ENCODE assay signal across 30 cellular contexts in genomic region chr3:172882563-172882962, GRCh38.
"Had no signal": no experiment of that assay in that cellular context is flagged by ENCODE, and none has a peak within 500 bp of the region (broad histone marks: within the 10 kb centered on the region; RNA-seq: fewer than 3 reads in every experiment).

No MANE protein-coding gene starts in this region.

- H3K4me3 Mint-ChIP-seq: activated CD4-positive, alpha-beta memory T cell treated with anti-CD3 and anti-CD28 coated beads, Interleukin-2, amount 10 ng/mL, durations not matched to agents 7 days and 5 days; activated CD4-positive, alpha-beta T cell treated with anti-CD3 and anti-CD28 coated beads for 36 hours; activated CD8-positive, alpha-beta memory T cell treated with anti-CD3 and anti-CD28 coated beads, Interleukin-2, amount 10 ng/mL, durations not matched to agents 7 days and 5 days; activated naive CD4-positive, alpha-beta T cell treated with anti-CD3 and anti-CD28 coated beads, Interleukin-2, amount 10 ng/mL, durations not matched to agents 7 days and 5 days; activated naive CD8-positive, alpha-beta T cell; WTC11 had no signal

- H3K27me3 Mint-ChIP-seq: activated CD4-positive, alpha-beta memory T cell treated with anti-CD3 and anti-CD28 coated beads, Interleukin-2, amount 10 ng/mL, durations not matched to agents 7 days and 5 days; activated naive CD4-positive, alpha-beta T cell treated with anti-CD3 and anti-CD28 coated beads, Interleukin-2, amount 10 ng/mL, durations not matched to agents 7 days and 5 days; activated naive CD8-positive, alpha-beta T cell had no signal

- DNase-seq: activated CD4-positive, alpha-beta memory T cell treated with anti-CD3 and anti-CD28 coated beads, Interleukin-2, amount 10 ng/mL, durations not matched to agents 7 days and 5 days; activated CD4-positive, alpha-beta T cell treated with anti-CD3 and anti-CD28 coated beads for 36 hours; activated CD4-positive, alpha-beta T cell treated with anti-CD3 and anti-CD28 coated beads, Interleukin-2, amount 50 U/mL, for 1 hour; activated CD8-positive, alpha-beta memory T cell treated with anti-CD3 and anti-CD28 coated beads for 24 hours; activated CD8-positive, alpha-beta memory T cell treated with anti-CD3 and anti-CD28 coated beads, Interleukin-2, amount 10 ng/mL, durations not matched to agents 7 days and 5 days; activated CD8-positive, alpha-beta memory T cell treated with anti-CD3 and anti-CD28 coated beads, Interleukin-2, amount 50 U/mL, for 48 hours; activated effector memory CD4-positive, alpha-beta T cell treated with Interleukin-2 at 50 U/mL for 16 hours; activated naive CD4-positive, alpha-beta T cell treated with anti-CD3 and anti-CD28 coated beads, Interleukin-2, amount 10 ng/mL, durations not matched to agents 7 days and 5 days; activated T-cell treated with anti-CD3 and anti-CD28 coated beads, Interleukin-2, amount 50 U/mL, for 48 hours; amniotic stem cell; aorta; brain microvascular endothelial cell; central memory CD4-positive, alpha-beta T cell; Karpas-422; MG63; NCI-H1048; NCI-H1436 treated with DMSO at 0.1 percent for 48 hours; NCI-H1694 treated with DMSO at 0.1 percent for 48 hours; NCI-H2029; NCI-H345; NCI-H748 treated with DMSO at 0.1 percent for 48 hours; NK-92 treated with Interleukin-12 subunit alpha and Interleukin-12 subunit beta, amount 100 ng/mL, for 24 hours; SHP77; SJCRH30; T1000 had no signal

- FAIRE-seq: TTC549 had no signal

- H3K4me1 Mint-ChIP-seq: activated CD4-positive, alpha-beta memory T cell treated with anti-CD3 and anti-CD28 coated beads, Interleukin-2, amount 10 ng/mL, durations not matched to agents 7 days and 5 days; activated CD4-positive, alpha-beta T cell treated with anti-CD3 and anti-CD28 coated beads for 36 hours; activated CD8-positive, alpha-beta memory T cell treated with anti-CD3 and anti-CD28 coated beads, Interleukin-2, amount 10 ng/mL, durations not matched to agents 7 days and 5 days; activated naive CD4-positive, alpha-beta T cell treated with anti-CD3 and anti-CD28 coated beads, Interleukin-2, amount 10 ng/mL, durations not matched to agents 7 days and 5 days had no signal

- H3K27ac Mint-ChIP-seq: activated CD4-positive, alpha-beta memory T cell treated with anti-CD3 and anti-CD28 coated beads, Interleukin-2, amount 10 ng/mL, durations not matched to agents 7 days and 5 days; activated CD4-positive, alpha-beta T cell treated with anti-CD3 and anti-CD28 coated beads for 36 hours; activated CD8-positive, alpha-beta memory T cell treated with anti-CD3 and anti-CD28 coated beads, Interleukin-2, amount 10 ng/mL, durations not matched to agents 7 days and 5 days; activated naive CD4-positive, alpha-beta T cell treated with anti-CD3 and anti-CD28 coated beads, Interleukin-2, amount 10 ng/mL, durations not matched to agents 7 days and 5 days; activated naive CD8-positive, alpha-beta T cell; WTC11 had no signal

- H3K36me3 Mint-ChIP-seq: activated CD8-positive, alpha-beta memory T cell treated with anti-CD3 and anti-CD28 coated beads, Interleukin-2, amount 10 ng/mL, durations not matched to agents 7 days and 5 days; activated naive CD4-positive, alpha-beta T cell treated with anti-CD3 and anti-CD28 coated beads, Interleukin-2, amount 10 ng/mL, durations not matched to agents 7 days and 5 days; activated naive CD8-positive, alpha-beta T cell had no signal

- ATAC-seq: activated CD4-positive, alpha-beta T cell treated with anti-CD3 and anti-CD28 coated beads for 36 hours; activated CD4-positive, CD25-positive, alpha-beta regulatory T cell treated with anti-CD3 and anti-CD28 coated beads, Interleukin-2, amount 50 U/mL, for 24 hours; activated CD8-positive, alpha-beta memory T cell treated with anti-CD3 and anti-CD28 coated beads, Interleukin-2, amount 10 ng/mL, durations not matched to agents 7 days and 5 days; WTC11 had no signal

- H3K4me3 ChIP-seq: MG63, SJCRH30, SK-N-MC had no signal

- H3K27me3 ChIP-seq: brain microvascular endothelial cell, MG63, SJCRH30 had no signal

- H3K9me3 ChIP-seq: MG63, SJCRH30 had no signal

- H3K36me3 ChIP-seq: brain microvascular endothelial cell, MG63, SJCRH30 had no signal

- H3K27ac ChIP-seq: brain microvascular endothelial cell, SJCRH30, SK-N-MC had no signal

- H3K4me1 ChIP-seq: SJCRH30 had no signal
